ENCODE assay signal across 8 cellular contexts in genomic region chr10:25933653-25934608, GRCh38. TPM values are rescaled to one million over a fixed set of nuclear protein-coding genes. Genes with fewer than 3 reads are reported as not detected.
DNase-seq lines count a peak whose midpoint lies in the region; ATAC-seq, FAIRE-seq and TF ChIP-seq lines count a peak whose summit lies in the region.

MYO3A (plus strand) TSS chr10:25934229; CDS start chr10:25952111, 17,882 bp downstream.

- intact Hi-C loops in breast epithelium (cut with DNase I; ENCODE audit: low total_unique reads) (no loop called here), MCF 10A (cut with micrococcal nuclease) (no loop called here), body of pancreas (cut with DNase I) (no loop called here)

- H3K4me1 Mint-ChIP-seq in MCF 10A (ENCODE audit: insufficient read depth, unreplicated experiment) (no peaks in the 10 kb centered on the region), mesothelial cell of epicardium (peaks cover 2% of the 10 kb centered on the region)

- peaks cover 0 to 26% of the 10 kb centered on the region in 2 donors for H3K27me3 ChIP-seq in breast epithelium
- H3K27me3 ChIP-seq in body of pancreas = no peaks in the 10 kb centered on the region
- peaks cover 3% of the 10 kb centered on the region for H3K27me3 ChIP-seq in effector memory CD4-positive, alpha-beta T cell (replicated peaks; ENCODE audit: control insufficient read depth, insufficient read depth, low read length, poor library complexity, severe bottlenecking)

- CTCF ChIA-PET in MCF 10A (lab: Yijun Ruan, JAX) = no interaction called here

- POLR2A ChIA-PET in MCF 10A (lab: Yijun Ruan, JAX) = no interaction called here

- H3K4me3 ChIP-seq in breast epithelium = peak within 1 kb of the TSS; percentile 22 to 62 (median 47)
- H3K4me3 ChIP-seq in body of pancreas = peak within 1 kb of the TSS in 1 of 2 donors; percentile 36
- no peak within 1 kb of the TSS for H3K4me3 ChIP-seq in effector memory CD4-positive, alpha-beta T cell (ENCODE audit: insufficient read depth, low read depth, low read length, poor library complexity, severe bottlenecking)

- ATAC-seq in body of pancreas (peak; percentile 61), HG03469 (IDR thresholded peaks at IDR 0.05; ENCODE audit: unreplicated experiment) (no peak)

- no peak for DNase-seq in breast epithelium (ENCODE audit: low spot score in 2 of 2)
- no peak for DNase-seq in MCF 10A (ENCODE audit: unreplicated experiment)
- peak; percentile 15 to 32 (median 25) for DNase-seq in body of pancreas
- DNase-seq in mesothelial cell of epicardium (ENCODE audit: low spot score in 2 of 2, unreplicated experiment in 2 of 2) = peak; percentile 35 to 71
- peak; percentile 40 for DNase-seq in urothelium cell line (ENCODE audit: low spot score)
- DNase-seq in AG08395 (ENCODE audit: low spot score) = no peak
- no peak for DNase-seq in effector memory CD4-positive, alpha-beta T cell

- no TSS peak for BruUV-seq in MCF 10A (replicated peaks; lab: Mats Ljungman, UMichigan)

- FAIRE-seq in urothelium cell line (lab: Jason Lieb, UNC) = no peak

- H3K27me3 Mint-ChIP-seq in MCF 10A (ENCODE audit: insufficient read depth, unreplicated experiment) (peaks cover 69% of the 10 kb centered on the region), mesothelial cell of epicardium (ENCODE audit: low read depth) (peaks cover 5% of the 10 kb centered on the region)

- H3K4me1 ChIP-seq in breast epithelium = no peaks in the 10 kb centered on the region
- H3K4me1 ChIP-seq in body of pancreas = peaks cover 14% of the 10 kb centered on the region
- no peaks in the 10 kb centered on the region for H3K4me1 ChIP-seq in effector memory CD4-positive, alpha-beta T cell (ENCODE audit: control insufficient read depth, insufficient read depth, low read length, poor library complexity, severe bottlenecking)

- H3K9me3 Mint-ChIP-seq in MCF 10A (ENCODE audit: unreplicated experiment) (no peaks in the 10 kb centered on the region), mesothelial cell of epicardium (peaks cover 7% of the 10 kb centered on the region)

- 5 to 6% methylated on average over 33 to 70 of the region's 73 CpGs for WGBS in body of pancreas, 2 donors

- no peak for TF ChIP-seq POLR2A in breast epithelium (IDR thresholded peaks at IDR 0.05)
- TF ChIP-seq POLR2A in body of pancreas (IDR thresholded peaks at IDR 0.05) = no peak

- H3K36me3 Mint-ChIP-seq in MCF 10A (ENCODE audit: insufficient read depth, unreplicated experiment) = no peaks in the 10 kb centered on the region
- no peaks in the 10 kb centered on the region for H3K36me3 Mint-ChIP-seq in mesothelial cell of epicardium

- H3K27ac ChIP-seq in breast epithelium = no peak within 1 kb of the TSS
- peak within 1 kb of the TSS in 2 of 4 donors; percentile 13 to 17 for H3K27ac ChIP-seq in body of pancreas
- H3K27ac ChIP-seq in effector memory CD4-positive, alpha-beta T cell (ENCODE audit: insufficient read depth, low read length, poor library complexity, severe bottlenecking) = no peak within 1 kb of the TSS

- H3K4me3 Mint-ChIP-seq in MCF 10A (ENCODE audit: unreplicated experiment) (no peak within 1 kb of the TSS), mesothelial cell of epicardium (peak within 1 kb of the TSS; percentile 88)

- H3K36me3 ChIP-seq in breast epithelium (no peaks in the 10 kb centered on the region), body of pancreas (replicated peaks in 1 of 2; ENCODE audit: insufficient read depth in 1 of 2, low read depth in 2 of 2) (no peaks in the 10 kb centered on the region)
- no peaks in the 10 kb centered on the region for H3K36me3 ChIP-seq in effector memory CD4-positive, alpha-beta T cell (ENCODE audit: control insufficient read depth, insufficient read depth, low read length)

- H3K27ac Mint-ChIP-seq in MCF 10A (ENCODE audit: low read depth, unreplicated experiment) = no peak within 1 kb of the TSS
- peak within 1 kb of the TSS; percentile 86 for H3K27ac Mint-ChIP-seq in mesothelial cell of epicardium

- TF ChIP-seq CTCF in breast epithelium (IDR thresholded peaks at IDR 0.05) (no peak), MCF 10A (IDR thresholded peaks at IDR 0.05; ENCODE audit: unreplicated experiment) (no peak), body of pancreas (IDR thresholded peaks at IDR 0.05) (no peak), mesothelial cell of epicardium (IDR thresholded peaks at IDR 0.05; ENCODE audit: unreplicated experiment) (no peak)

- H3K9me3 ChIP-seq in breast epithelium (no peaks in the 10 kb centered on the region), body of pancreas (no peaks in the 10 kb centered on the region)
- no peaks in the 10 kb centered on the region for H3K9me3 ChIP-seq in effector memory CD4-positive, alpha-beta T cell (ENCODE audit: control insufficient read depth, low read length)

RNA-seq across cellular contexts. Expression of gene MYO3A, which starts in this region (rescaled TPM):
- under 1 TPM in 2 of 3 donors, not detected in 1; 0.29 to 0.33 TPM for total RNA-seq in breast epithelium
- not detected in 2 replicates for total RNA-seq in MCF 10A (2022)
- 1 to 10 TPM; 1.6 to 3.4 TPM for total RNA-seq in body of pancreas
- 4.2 to 4.7 TPM (median 4.7 TPM) in 3 replicates for total RNA-seq in mesothelial cell of epicardium

Comparison
In these comparisons a context has a peak if more than half of its experiments do, and no peak if none do; other contexts are left out.
1. DNase-seq: peak in body of pancreas (4 of 4), mesothelial cell of epicardium (2 of 2) and urothelium cell line (single experiment); none in breast epithelium (0 of 2), MCF 10A (single experiment), AG08395 (single experiment) and effector memory CD4-positive, alpha-beta T cell (0 of 3).